Comparison of ENCODE assay signal across 15 cellular contexts in the genomic region with DNA sequence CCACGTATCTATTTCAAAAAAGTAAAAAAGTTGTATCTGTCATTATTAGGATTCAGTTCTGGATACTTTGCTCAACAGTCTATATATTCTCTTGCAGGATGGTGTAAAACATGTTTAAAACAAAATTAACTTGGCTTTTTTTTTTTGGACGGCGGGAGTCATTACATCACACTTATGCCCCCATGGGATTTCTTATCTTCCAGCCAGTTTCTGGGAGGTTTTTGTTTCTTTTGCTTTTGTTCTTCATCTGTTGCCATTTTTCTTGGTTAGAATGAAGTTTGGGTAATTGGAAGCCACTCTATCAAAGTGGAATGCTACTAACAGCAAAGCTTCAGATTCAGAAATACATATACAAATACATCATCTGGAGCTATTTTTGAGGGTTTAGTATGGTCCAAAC. TPM values are rescaled to one million over a fixed set of nuclear protein-coding genes. Genes with fewer than 3 reads are reported as not detected.
DNase-seq lines count a peak whose midpoint lies in the region; ATAC-seq, FAIRE-seq and TF ChIP-seq lines count a peak whose summit lies in the region.
"Had no signal": no experiment of that assay in that cellular context is flagged by ENCODE, and none has a peak within 500 bp of the region (broad histone marks: within the 10 kb centered on the region; RNA-seq: fewer than 3 reads in every experiment).

No MANE protein-coding gene starts in this region.

- no peak overlapping the region for H3K9ac ChIP-seq in neural progenitor cell

- peak overlapping the region; percentile 93 for H3K4me3 ChIP-seq in neural progenitor cell
- H3K4me3 ChIP-seq in pancreas: no peak overlapping the region
- H3K4me3 ChIP-seq: skin epidermis had no signal

- peak overlapping the region; percentile 25 for H3K4me3 Mint-ChIP-seq in T-helper 2 cell treated with Interferon-gamma antibody and Interleukin-4, amounts not matched to agents 5 μg/mL and 100 μg/mL, for 36 hours
- H3K4me3 Mint-ChIP-seq in IgD-negative memory B cell: peak overlapping the region in 3 of 4 donors; percentile 16 to 86 (median 27)
- H3K4me3 Mint-ChIP-seq in dendritic cell treated with granulocyte-macrophage colony-stimulating factor and Interleukin-4, amounts not matched to agents 40 ng/mL and 50 ng/mL, for 4 days: no peak overlapping the region
- H3K4me3 Mint-ChIP-seq in neural progenitor cell: peak overlapping the region; percentile 91
- H3K4me3 Mint-ChIP-seq: stimulated activated naive CD8-positive, alpha-beta T cell treated with anti-CD3 and anti-CD28 coated beads, Interleukin-15, amount 100 ng/mL, for 72 hours had no signal

- H3K27me3 ChIP-seq in neural progenitor cell: no peaks in the 10 kb centered on the region
- no peaks in the 10 kb centered on the region for H3K27me3 ChIP-seq in pancreas

- H3K9me3 ChIP-seq in neural progenitor cell (ENCODE audit: low read depth) (no peaks in the 10 kb centered on the region), pancreas (no peaks in the 10 kb centered on the region)

- TF ChIP-seq CTCF in neural progenitor cell (IDR thresholded peaks at IDR 0.05) (no peak), pancreas (IDR thresholded peaks at IDR 0.05) (no peak)

- peak overlapping the region; percentile 93 for H3K4me2 ChIP-seq in neural progenitor cell

- H4K20me1 ChIP-seq in neural progenitor cell (ENCODE audit: low read depth): peaks cover 28% of the 10 kb centered on the region

- no peaks in the 10 kb centered on the region for H3K36me3 ChIP-seq in neural progenitor cell
- no peaks in the 10 kb centered on the region for H3K36me3 ChIP-seq in pancreas

- ATAC-seq in pancreas: no peak
- ATAC-seq in HG02678 (IDR thresholded peaks at IDR 0.05; ENCODE audit: unreplicated experiment): no peak
- ATAC-seq: stimulated activated naive CD8-positive, alpha-beta T cell treated with anti-CD3 and anti-CD28 coated beads, Interleukin-15, amount 100 ng/mL, for 72 hours had no signal

- intact Hi-C loops in dendritic cell treated with granulocyte-macrophage colony-stimulating factor and Interleukin-4, amounts not matched to agents 40 ng/mL and 50 ng/mL, for 4 days (cut with micrococcal nuclease): loop anchor here (5.0 kb wide), 1 partner anchor 1008 kb away; no protein-coding TSS in a partner anchor
- intact Hi-C loops in pancreas (cut with DNase I): no loop called here

- peaks cover 27% of the 10 kb centered on the region for H3F3A ChIP-seq in neural progenitor cell (ENCODE audit: low read depth)

- H3K79me2 ChIP-seq in neural progenitor cell (ENCODE audit: low read depth): peaks cover 37% of the 10 kb centered on the region

- peaks cover 38% of the 10 kb centered on the region for H3K4me1 ChIP-seq in neural progenitor cell
- peaks cover 0 to 8% (median 0%) of the 10 kb centered on the region in 3 donors for H3K4me1 ChIP-seq in pancreas

- no peaks in the 10 kb centered on the region for H3K9me3 Mint-ChIP-seq in T-helper 2 cell treated with Interferon-gamma antibody and Interleukin-4, amounts not matched to agents 5 μg/mL and 100 μg/mL, for 36 hours
- H3K9me3 Mint-ChIP-seq in IgD-negative memory B cell (no peaks in the 10 kb centered on the region), neural progenitor cell (no peaks in the 10 kb centered on the region)
- no peaks in the 10 kb centered on the region for H3K9me3 Mint-ChIP-seq in dendritic cell treated with granulocyte-macrophage colony-stimulating factor and Interleukin-4, amounts not matched to agents 40 ng/mL and 50 ng/mL, for 4 days
- H3K9me3 Mint-ChIP-seq: stimulated activated naive CD8-positive, alpha-beta T cell treated with anti-CD3 and anti-CD28 coated beads, Interleukin-15, amount 100 ng/mL, for 72 hours had no signal

- no peak for FAIRE-seq in pancreas (lab: Jason Lieb, UNC)

- H3K4me1 Mint-ChIP-seq in T-helper 2 cell treated with Interferon-gamma antibody and Interleukin-4, amounts not matched to agents 5 μg/mL and 100 μg/mL, for 36 hours (ENCODE audit: low read depth): peaks cover 35% of the 10 kb centered on the region
- H3K4me1 Mint-ChIP-seq in IgD-negative memory B cell: peaks cover 19 to 39% (median 24%) of the 10 kb centered on the region in 3 donors
- peaks cover 23% of the 10 kb centered on the region for H3K4me1 Mint-ChIP-seq in dendritic cell treated with granulocyte-macrophage colony-stimulating factor and Interleukin-4, amounts not matched to agents 40 ng/mL and 50 ng/mL, for 4 days (ENCODE audit: low read depth)
- H3K4me1 Mint-ChIP-seq in neural progenitor cell: peaks cover 27% of the 10 kb centered on the region

- H3K36me3 Mint-ChIP-seq in T-helper 2 cell treated with Interferon-gamma antibody and Interleukin-4, amounts not matched to agents 5 μg/mL and 100 μg/mL, for 36 hours (ENCODE audit: low read depth): peaks cover 18% of the 10 kb centered on the region
- H3K36me3 Mint-ChIP-seq in IgD-negative memory B cell (peaks cover 2% of the 10 kb centered on the region), neural progenitor cell (peaks cover 3% of the 10 kb centered on the region)
- H3K36me3 Mint-ChIP-seq in dendritic cell treated with granulocyte-macrophage colony-stimulating factor and Interleukin-4, amounts not matched to agents 40 ng/mL and 50 ng/mL, for 4 days (ENCODE audit: low read depth): peaks cover 13% of the 10 kb centered on the region

- H2AFZ ChIP-seq in neural progenitor cell (replicated peaks): peak overlapping the region; percentile 38

- peak overlapping the region; percentile 96 for H3K27ac ChIP-seq in neural progenitor cell
- no peak overlapping the region for H3K27ac ChIP-seq in pancreas
- H3K27ac ChIP-seq: skin epidermis had no signal

- WGBS in pancreas, 2 donors: 89 to 93% methylated on average over 3 of the region's 3 CpGs

- no peak overlapping the region for H3K27ac Mint-ChIP-seq in T-helper 2 cell treated with Interferon-gamma antibody and Interleukin-4, amounts not matched to agents 5 μg/mL and 100 μg/mL, for 36 hours
- peak overlapping the region in 2 of 3 donors; percentile 40 for H3K27ac Mint-ChIP-seq in IgD-negative memory B cell
- peak overlapping the region; percentile 27 for H3K27ac Mint-ChIP-seq in dendritic cell treated with granulocyte-macrophage colony-stimulating factor and Interleukin-4, amounts not matched to agents 40 ng/mL and 50 ng/mL, for 4 days
- H3K27ac Mint-ChIP-seq in neural progenitor cell: peak overlapping the region; percentile 57
- H3K27ac Mint-ChIP-seq: stimulated activated naive CD8-positive, alpha-beta T cell treated with anti-CD3 and anti-CD28 coated beads, Interleukin-15, amount 100 ng/mL, for 72 hours had no signal

- no peak for DNase-seq in T-helper 2 cell treated with Interferon-gamma antibody and Interleukin-4, amounts not matched to agents 5 μg/mL and 100 μg/mL, for 36 hours (ENCODE audit: low spot score)
- DNase-seq in T-helper 2 cell (no peak), neural progenitor cell (ENCODE audit: low spot score) (no peak), pancreas (no peak), NCI-H1436 treated with DMSO at 0.1 percent for 48 hours (lab: John Stamatoyannopoulos, UW) (no peak)
- DNase-seq: activated naive CD4-positive, alpha-beta T cell treated with Interleukin-2 at 50 U/mL for 16 hours; NCI-H2029; NCI-H774; occipital lobe; stimulated activated naive CD8-positive, alpha-beta T cell treated with anti-CD3 and anti-CD28 coated beads, Interleukin-15, amount 100 ng/mL, for 72 hours; T-helper 9 cell had no signal

- H3K27me3 Mint-ChIP-seq in T-helper 2 cell treated with Interferon-gamma antibody and Interleukin-4, amounts not matched to agents 5 μg/mL and 100 μg/mL, for 36 hours (ENCODE audit: low read depth): no peaks in the 10 kb centered on the region
- no peaks in the 10 kb centered on the region for H3K27me3 Mint-ChIP-seq in IgD-negative memory B cell
- no peaks in the 10 kb centered on the region for H3K27me3 Mint-ChIP-seq in dendritic cell treated with granulocyte-macrophage colony-stimulating factor and Interleukin-4, amounts not matched to agents 40 ng/mL and 50 ng/mL, for 4 days
- no peaks in the 10 kb centered on the region for H3K27me3 Mint-ChIP-seq in neural progenitor cell (ENCODE audit: insufficient read depth, low read depth)
- H3K27me3 Mint-ChIP-seq: stimulated activated naive CD8-positive, alpha-beta T cell treated with anti-CD3 and anti-CD28 coated beads, Interleukin-15, amount 100 ng/mL, for 72 hours had no signal

RNA-seq across cellular contexts. Expression of gene STARD4, which starts 1.8 kb away (rescaled TPM):
- polyA plus RNA-seq in IgD-negative memory B cell (6.1 TPM), pancreas (1 to 10 TPM; 1.4 to 6.8 TPM)
- total RNA-seq in neural progenitor cell (ENCODE audit: low replicate concordance) (101 and 157 TPM in 2 replicates), pancreas (1 to 10 TPM; 2.3 to 7.1 (median 3.3) TPM)

Comparison
In these comparisons a context has a peak if more than half of its experiments do, and no peak if none do; other contexts are left out.
1. RNA of gene STARD4, which starts 1.8 kb away (total RNA-seq): 101 to 157 TPM in neural progenitor cell; 2.3 to 7.1 TPM in pancreas; every median in the first group is over 10 times any median in the second.